1 cellular context compared by ENCODE assay signal in genomic region chr7:43838201-43838659, GRCh38.
TF ChIP-seq lines count a peak whose summit lies in the region.

No MANE protein-coding gene starts in this region.

TF ChIP-seq in GM23338, 12 proteins besides CTCF, POLR2A, EP300 and RAD21 (continued from another document):
- TF ChIP-seq ETS1 (IDR thresholded peaks at IDR 0.05): no peak
- TF ChIP-seq REST (IDR thresholded peaks at IDR 0.05; ENCODE audit: unreplicated experiment): no peak
- TF ChIP-seq CREB1 (CRISPR knock-in tag; IDR thresholded peaks at IDR 0.05; ENCODE audit: low read depth): no peak
TF ChIP-seq in GM23338: peak in this region for 0.
